In the genomic region with DNA sequence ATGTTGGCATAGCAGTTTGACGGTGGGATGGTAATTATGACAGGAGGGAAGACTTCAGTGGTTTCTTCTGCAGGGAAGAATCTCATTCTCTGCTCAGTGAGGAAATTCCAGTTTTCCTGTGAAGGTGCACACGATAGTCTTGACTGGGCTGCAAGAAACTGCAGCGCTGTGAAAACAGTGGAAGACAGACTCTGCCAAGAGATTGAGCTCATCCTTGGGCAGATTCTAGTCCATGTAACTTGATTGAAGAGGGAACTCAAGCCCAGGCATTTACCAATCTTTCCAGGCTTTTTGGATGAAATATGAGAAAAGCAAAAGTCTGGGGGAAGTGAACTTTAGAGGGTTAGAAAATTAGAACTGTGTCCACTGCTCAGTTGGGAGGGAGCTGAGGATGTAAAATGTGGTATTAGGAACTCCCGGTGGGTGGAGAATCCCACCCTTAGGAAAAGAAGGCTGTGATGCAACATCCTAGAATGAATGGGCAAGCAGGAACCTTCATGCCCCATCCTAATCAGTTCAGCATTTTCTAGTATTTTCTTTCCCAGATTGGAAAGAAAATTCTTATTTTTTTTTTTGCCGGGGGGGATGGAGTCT, we compare ENCODE assay signal across 23 cellular contexts.
A peak's percentile ranks its signal among the peaks of the same experiment; 100 is the strongest.
DNase-seq lines count a peak whose midpoint lies in the region; ATAC-seq and TF ChIP-seq lines count a peak whose summit lies in the region.
"Had no signal": no experiment of that assay in that cellular context is flagged by ENCODE, and none has a peak within 500 bp of the region (broad histone marks: within the 10 kb centered on the region; RNA-seq: fewer than 3 reads in every experiment).

No MANE protein-coding gene starts in this region.

- H3K4me3 ChIP-seq in AG04450 (ENCODE audit: low read depth, low read length), result no peak overlapping the region
- no peak overlapping the region for H3K4me3 ChIP-seq in brain microvascular endothelial cell (ENCODE audit: low read depth, low read length)
- no peak overlapping the region for H3K4me3 ChIP-seq in fibroblast of the aortic adventitia (ENCODE audit: low read depth, low read length)
- no peak overlapping the region for H3K4me3 ChIP-seq in breast epithelium
- H3K4me3 ChIP-seq: BLaER1 treated with 17β-estradiol and CSF1 and Interleukin-3, amounts not matched to agents 10 nM and 100 nM; GM23338; HAP-1 had no signal

- TF ChIP-seq CTCF in AG04450 (IDR thresholded peaks at IDR 0.05; ENCODE audit: low read depth, low read length), result no peak
- TF ChIP-seq CTCF in brain microvascular endothelial cell (IDR thresholded peaks at IDR 0.05; ENCODE audit: low read depth, low read length, missing control alignments), result no peak
- no peak for TF ChIP-seq CTCF in fibroblast of the aortic adventitia (IDR thresholded peaks at IDR 0.05; ENCODE audit: insufficient read depth, low read length)
- TF ChIP-seq CTCF in breast epithelium (IDR thresholded peaks at IDR 0.05), result no peak

- POLR2A ChIA-PET in AG04450 (lab: Yijun Ruan, JAX), result no interaction called here

- H3K9me3 ChIP-seq in AG04450 (ENCODE audit: control insufficient read depth, insufficient read depth, low read length), result no peaks in the 10 kb centered on the region
- H3K9me3 ChIP-seq in breast epithelium, result no peaks in the 10 kb centered on the region
- H3K9me3 ChIP-seq: BLaER1 treated with 17β-estradiol and CSF1 and Interleukin-3, amounts not matched to agents 10 nM and 100 nM; HAP-1 had no signal

- no peak overlapping the region for H3K4me3 Mint-ChIP-seq in activated T-cell treated with anti-CD3 and anti-CD28 coated beads, Interleukin-2, amount 50 U/mL, for 72 hours
- H3K4me3 Mint-ChIP-seq: CD4-positive, alpha-beta T cell; GM23338; HFFc6 had no signal

- no peak for ATAC-seq in activated T-cell treated with anti-CD3 and anti-CD28 coated beads, Interleukin-2, amount 50 U/mL, for 72 hours (replicated peaks in 1 of 2)
- ATAC-seq: GM23338, PC-3 had no signal

- no peak for DNase-seq in AG04450 (ENCODE audit: low read depth, low spot score)
- DNase-seq in brain microvascular endothelial cell, result no peak
- DNase-seq in fibroblast of the aortic adventitia (ENCODE audit: low read depth), result peak; percentile 59
- DNase-seq in putamen (ENCODE audit: low spot score), result peak; percentile 23
- no peak for DNase-seq in activated T-cell treated with anti-CD3 and anti-CD28 coated beads, Interleukin-2, amount 50 U/mL, for 72 hours
- DNase-seq in middle frontal gyrus (ENCODE audit: extremely low spot score, low spot score), result no peak
- DNase-seq in breast epithelium (ENCODE audit: low spot score in 2 of 2), result no peak
- no peak for DNase-seq in COLO668 (lab: John Stamatoyannopoulos, UW; ENCODE audit: unreplicated experiment)
- DNase-seq: 8988T; AML-193; CD4-positive, alpha-beta T cell; COR-L47; HFFc6; KBM-7; NCI-H1105 treated with DMSO at 0.1 percent for 48 hours; NCI-H2029; NCI-H446; NCI-H524 treated with DMSO at 0.1 percent for 48 hours; NCI-H774; PC-3 had no signal

- intact Hi-C loops in breast epithelium (cut with DNase I; ENCODE audit: low total_unique reads), result no loop called here

- H3K27ac ChIP-seq in AG04450 (ENCODE audit: low read depth, low read length), result peak overlapping the region; percentile 13
- peak overlapping the region; percentile 73 for H3K27ac ChIP-seq in brain microvascular endothelial cell
- H3K27ac ChIP-seq in breast epithelium, result no peak overlapping the region
- H3K27ac ChIP-seq: BLaER1 treated with 17β-estradiol and CSF1 and Interleukin-3, amounts not matched to agents 10 nM and 100 nM had no signal

- H3K4me1 ChIP-seq in breast epithelium, result no peaks in the 10 kb centered on the region

- no peaks in the 10 kb centered on the region for H3K36me3 Mint-ChIP-seq in activated T-cell treated with anti-CD3 and anti-CD28 coated beads, Interleukin-2, amount 50 U/mL, for 72 hours (ENCODE audit: insufficient read depth in 2 of 2)

- H3K27ac Mint-ChIP-seq in activated T-cell treated with anti-CD3 and anti-CD28 coated beads, Interleukin-2, amount 50 U/mL, for 72 hours, result no peak overlapping the region
- H3K27ac Mint-ChIP-seq: CD4-positive, alpha-beta T cell; GM23338; HFFc6 had no signal

- TF ChIP-seq POLR2A in breast epithelium (IDR thresholded peaks at IDR 0.05), result no peak

- H3K27me3 ChIP-seq in AG04450 (ENCODE audit: control insufficient read depth, insufficient read depth, low read length) (no peaks in the 10 kb centered on the region), brain microvascular endothelial cell (replicated peaks) (no peaks in the 10 kb centered on the region), breast epithelium (no peaks in the 10 kb centered on the region)
- H3K27me3 ChIP-seq: BLaER1 treated with 17β-estradiol and CSF1 and Interleukin-3, amounts not matched to agents 10 nM and 100 nM had no signal

- peaks cover 19% of the 10 kb centered on the region for H3K36me3 ChIP-seq in brain microvascular endothelial cell (replicated peaks)
- no peaks in the 10 kb centered on the region for H3K36me3 ChIP-seq in breast epithelium
- H3K36me3 ChIP-seq: BLaER1 treated with 17β-estradiol and CSF1 and Interleukin-3, amounts not matched to agents 10 nM and 100 nM; HAP-1 had no signal

- peaks cover 18% of the 10 kb centered on the region for H3K4me1 Mint-ChIP-seq in activated T-cell treated with anti-CD3 and anti-CD28 coated beads, Interleukin-2, amount 50 U/mL, for 72 hours (ENCODE audit: low read depth)

- H3K9me3 Mint-ChIP-seq in activated T-cell treated with anti-CD3 and anti-CD28 coated beads, Interleukin-2, amount 50 U/mL, for 72 hours, result no peaks in the 10 kb centered on the region
- H3K9me3 Mint-ChIP-seq: CD4-positive, alpha-beta T cell; GM23338; HFFc6 had no signal

- in situ Hi-C loops in brain microvascular endothelial cell (cut with HindIII; ENCODE audit: low pct_ligation_motif_present, low sequenced_read_pairs), result loop anchor here (25.0 kb wide), 1 partner anchor 415 kb away; a partner anchor contains a TSS

- H3K27me3 Mint-ChIP-seq in activated T-cell treated with anti-CD3 and anti-CD28 coated beads, Interleukin-2, amount 50 U/mL, for 72 hours (ENCODE audit: low read depth), result peaks cover 39% of the 10 kb centered on the region

- CTCF ChIA-PET in AG04450 (lab: Charles Lee), result interaction anchor here (0.5 to 6.7 kb wide), 8 partner anchors 8 to 689 kb away, joined by 3 to 57 read pairs (median 6); no protein-coding TSS in a partner anchor

Comparison
In these comparisons a context has a peak if more than half of its experiments do, and no peak if none do; other contexts are left out.
1. DNase-seq: peak in fibroblast of the aortic adventitia (single experiment) and putamen (single experiment); none in AG04450 (single experiment), brain microvascular endothelial cell (single experiment), activated T-cell treated with anti-CD3 and anti-CD28 coated beads, Interleukin-2, amount 50 U/mL, for 72 hours (0 of 2), middle frontal gyrus (single experiment), breast epithelium (0 of 2) and COLO668 (single experiment).
2. H3K27ac ChIP-seq: peak in AG04450 (single experiment) and brain microvascular endothelial cell (single experiment); none in breast epithelium (0 of 2).